In the genomic region with DNA sequence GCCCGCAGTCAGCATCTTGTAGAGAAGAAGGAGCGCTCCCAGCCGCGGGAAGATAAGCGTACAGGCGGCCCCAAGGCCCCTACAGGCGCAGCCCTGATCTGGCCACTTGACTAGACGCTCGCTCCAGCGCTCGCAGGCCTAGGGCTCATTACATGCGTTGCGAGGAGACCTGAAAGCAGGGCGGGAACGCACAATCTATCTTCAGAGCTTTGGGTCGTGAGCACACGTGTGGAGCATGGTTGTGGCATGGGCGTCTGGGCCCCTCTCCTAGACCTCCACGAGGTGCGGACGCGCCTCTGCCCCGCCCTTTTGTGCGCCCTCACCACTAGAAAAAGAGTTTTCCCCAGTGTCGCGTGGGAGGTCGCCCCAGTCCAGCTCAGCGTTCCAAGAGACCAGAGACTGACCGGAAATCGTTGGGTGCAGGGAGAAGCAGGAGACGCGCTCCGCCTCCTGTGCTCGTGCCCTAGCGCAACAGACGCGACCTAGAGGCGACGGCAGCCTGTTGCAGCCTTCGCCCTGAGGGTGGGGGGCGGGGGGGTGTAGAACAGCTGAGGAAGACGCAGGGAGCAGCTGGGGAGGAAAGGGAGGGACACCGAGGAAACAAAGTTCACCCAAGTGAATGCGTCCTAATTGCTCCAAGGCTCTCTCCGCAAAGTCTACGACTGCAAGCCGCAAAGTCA, we compare ENCODE assay signal across 8 cellular contexts. TPM values are rescaled to one million over a fixed set of nuclear protein-coding genes. Genes with fewer than 3 reads are reported as not detected.
DNase-seq lines count a peak whose midpoint lies in the region; ATAC-seq lines count a peak whose summit lies in the region.

No MANE protein-coding gene starts in this region.

- DNase-seq in EL (peak; percentile 64), hepatic stellate cell (ENCODE audit: low spot score) (peak; percentile 62), sciatic nerve (ENCODE audit: low spot score) (peak; percentile 84), middle frontal gyrus (ENCODE audit: extremely low spot score, low spot score) (no peak)
- DNase-seq in activated naive CD8-positive, alpha-beta T cell treated with anti-CD3 and anti-CD28 coated beads for 36 hours, result no peak
- DNase-seq in NK-92 treated with Interleukin-12 subunit alpha and Interleukin-12 subunit beta, amount 100 ng/mL, for 24 hours (lab: John Stamatoyannopoulos, UW), result no peak

- ATAC-seq in sciatic nerve (peak; percentile 91), GM19023 (IDR thresholded peaks at IDR 0.05; ENCODE audit: unreplicated experiment) (no peak), GM21528 (IDR thresholded peaks at IDR 0.05; ENCODE audit: low FRiP score, unreplicated experiment) (no peak)

- intact Hi-C loops in sciatic nerve (cut with DNase I), result no loop called here

- H3K4me3 Mint-ChIP-seq in activated naive CD8-positive, alpha-beta T cell treated with anti-CD3 and anti-CD28 coated beads for 36 hours, result peak overlapping the region; percentile 52

- no peak overlapping the region for H3K27ac Mint-ChIP-seq in activated naive CD8-positive, alpha-beta T cell treated with anti-CD3 and anti-CD28 coated beads for 36 hours

- H3K9me3 Mint-ChIP-seq in activated naive CD8-positive, alpha-beta T cell treated with anti-CD3 and anti-CD28 coated beads for 36 hours, result no peaks in the 10 kb centered on the region

- peaks cover 88% of the 10 kb centered on the region for H3K27me3 Mint-ChIP-seq in activated naive CD8-positive, alpha-beta T cell treated with anti-CD3 and anti-CD28 coated beads for 36 hours

- H3K4me1 Mint-ChIP-seq in activated naive CD8-positive, alpha-beta T cell treated with anti-CD3 and anti-CD28 coated beads for 36 hours, result peaks cover 41% of the 10 kb centered on the region

- peaks cover 27% of the 10 kb centered on the region for H3K36me3 Mint-ChIP-seq in activated naive CD8-positive, alpha-beta T cell treated with anti-CD3 and anti-CD28 coated beads for 36 hours

RNA-seq across cellular contexts. Expression of gene NR4A2, which starts 12.6 kb away (rescaled TPM):
- 10 to 100 TPM; 47.7 to 49.9 TPM for total RNA-seq in activated naive CD8-positive, alpha-beta T cell treated with anti-CD3 and anti-CD28 coated beads for 36 hours
- 62.1 TPM for total RNA-seq in sciatic nerve

Comparison
In these comparisons a context has a peak if more than half of its experiments do, and no peak if none do; other contexts are left out.
1. DNase-seq: peak in EL (single experiment), hepatic stellate cell (single experiment) and sciatic nerve (single experiment); none in activated naive CD8-positive, alpha-beta T cell treated with anti-CD3 and anti-CD28 coated beads for 36 hours (single experiment), middle frontal gyrus (single experiment) and NK-92 treated with Interleukin-12 subunit alpha and Interleukin-12 subunit beta, amount 100 ng/mL, for 24 hours (single experiment).